20 cellular contexts compared by ENCODE assay signal in the genomic region with DNA sequence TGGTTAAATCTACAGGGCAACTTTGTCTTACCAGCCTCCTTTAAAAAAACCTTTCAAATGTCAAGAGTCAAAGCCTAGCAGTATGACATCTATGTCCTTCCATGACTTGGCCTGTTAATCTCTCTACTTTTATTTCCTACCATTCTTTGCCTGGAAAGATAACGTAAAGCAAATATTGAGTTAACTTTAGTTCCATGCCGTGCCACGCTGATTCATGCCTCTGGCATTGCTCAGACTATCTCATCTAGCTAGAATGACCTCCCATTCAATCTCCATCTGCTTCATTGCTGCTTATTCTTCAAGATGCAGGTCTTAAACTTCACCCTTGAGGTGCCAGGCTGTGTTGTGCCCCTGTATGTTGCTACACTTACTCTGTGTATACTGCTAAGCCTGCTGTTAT.
A peak's percentile ranks its signal among the peaks of the same experiment; 100 is the strongest.
DNase-seq lines count a peak whose midpoint lies in the region; ATAC-seq and TF ChIP-seq lines count a peak whose summit lies in the region.
"Had no signal": no experiment of that assay in that cellular context is flagged by ENCODE, and none has a peak within 500 bp of the region (broad histone marks: within the 10 kb centered on the region; RNA-seq: fewer than 3 reads in every experiment).

No MANE protein-coding gene starts in this region.

- 90 to 92% methylated on average over 3 of the region's 3 CpGs for WGBS in thyroid gland, 2 donors

- H3K27ac Mint-ChIP-seq in activated T-cell treated with anti-CD3 and anti-CD28 coated beads, Interleukin-2, amount 50 U/mL, for 72 hours: no peak overlapping the region
- H3K27ac Mint-ChIP-seq: activated B cell treated with CpG ODN at 0.5 μM for 24 hours; activated T-helper 17 cell treated with anti-CD3 and anti-CD28 coated beads, Interleukin-2, amount 50 U/mL, for 72 hours; endodermal cell; T-helper 1 cell treated with Interleukin-12 subunit alpha and Interleukin-12 subunit beta and Interleukin-4 antibody, amounts not matched to agents 30 μg/mL and 1 μg/mL, for 36 hours had no signal

- no peaks in the 10 kb centered on the region for H3K36me3 Mint-ChIP-seq in activated T-cell treated with anti-CD3 and anti-CD28 coated beads, Interleukin-2, amount 50 U/mL, for 72 hours (ENCODE audit: insufficient read depth in 2 of 2)

- no peaks in the 10 kb centered on the region for H3K9me3 ChIP-seq in thyroid gland
- H3K9me3 ChIP-seq: BLaER1, testis had no signal

- no peak overlapping the region for H3K4me3 ChIP-seq in thyroid gland (replicated peaks in 1 of 3)
- H3K4me3 ChIP-seq: BLaER1, testis had no signal

- H3K9me3 Mint-ChIP-seq in activated T-cell treated with anti-CD3 and anti-CD28 coated beads, Interleukin-2, amount 50 U/mL, for 72 hours: peaks cover 3 to 10% of the 10 kb centered on the region in 2 donors
- H3K9me3 Mint-ChIP-seq: activated B cell treated with CpG ODN at 0.5 μM for 24 hours; T-helper 1 cell treated with Interleukin-12 subunit alpha and Interleukin-12 subunit beta and Interleukin-4 antibody, amounts not matched to agents 30 μg/mL and 1 μg/mL, for 36 hours had no signal

- H3K27me3 Mint-ChIP-seq in activated T-cell treated with anti-CD3 and anti-CD28 coated beads, Interleukin-2, amount 50 U/mL, for 72 hours (ENCODE audit: low read depth): no peaks in the 10 kb centered on the region
- H3K27me3 Mint-ChIP-seq: activated B cell treated with CpG ODN at 0.5 μM for 24 hours; activated T-helper 17 cell treated with anti-CD3 and anti-CD28 coated beads, Interleukin-2, amount 50 U/mL, for 72 hours had no signal

- TF ChIP-seq POLR2A in thyroid gland (IDR thresholded peaks at IDR 0.05): no peak

- H3K27ac ChIP-seq in thyroid gland: no peak overlapping the region
- H3K27ac ChIP-seq: 22Rv1, BLaER1, testis had no signal

- intact Hi-C loops in thyroid gland (cut with DNase I): no loop called here

- no peak for TF ChIP-seq CTCF in thyroid gland (IDR thresholded peaks at IDR 0.05)

- DNase-seq in DMS53 (lab: John Stamatoyannopoulos, UW) (peak; percentile 29), DMS53 treated with DMSO at 0.1 percent for 48 hours (lab: John Stamatoyannopoulos, UW; ENCODE audit: unreplicated experiment) (no peak), amniotic epithelial cell (ENCODE audit: low read depth) (peak; percentile 91), kidney glomerular epithelial cell (lab: John Stamatoyannopoulos, UW) (peak; percentile 80), NCI-H2171 treated with DMSO at 0.1 percent for 48 hours (lab: John Stamatoyannopoulos, UW) (no peak), thyroid gland (no peak)
- DNase-seq in activated T-cell treated with anti-CD3 and anti-CD28 coated beads, Interleukin-2, amount 50 U/mL, for 72 hours: no peak
- no peak for DNase-seq in stimulated activated CD8-positive, alpha-beta memory T cell treated with anti-CD3 and anti-CD28 coated beads, Interleukin-4, amount 100 ng/mL, for 48 hours
- DNase-seq: activated B cell treated with CpG ODN at 0.5 μM for 24 hours, amygdala, endodermal cell, GOT3, KBM-7, NCI-H1417, posterior cingulate gyrus, testis had no signal

- ATAC-seq in activated T-cell treated with anti-CD3 and anti-CD28 coated beads, Interleukin-2, amount 50 U/mL, for 72 hours (replicated peaks in 1 of 2): no peak
- ATAC-seq: activated T-helper 17 cell treated with anti-CD3 and anti-CD28 coated beads, Interleukin-2, amount 50 U/mL, for 72 hours had no signal

- no peaks in the 10 kb centered on the region for H3K4me1 ChIP-seq in thyroid gland
- H3K4me1 ChIP-seq: BLaER1, testis had no signal

- H3K4me1 Mint-ChIP-seq in activated T-cell treated with anti-CD3 and anti-CD28 coated beads, Interleukin-2, amount 50 U/mL, for 72 hours (ENCODE audit: low read depth): no peaks in the 10 kb centered on the region
- H3K4me1 Mint-ChIP-seq: activated B cell treated with CpG ODN at 0.5 μM for 24 hours; activated T-helper 17 cell treated with anti-CD3 and anti-CD28 coated beads, Interleukin-2, amount 50 U/mL, for 72 hours; endodermal cell had no signal

- H3K36me3 ChIP-seq in thyroid gland: no peaks in the 10 kb centered on the region
- H3K36me3 ChIP-seq: BLaER1 had no signal

- H3K4me3 Mint-ChIP-seq in activated T-cell treated with anti-CD3 and anti-CD28 coated beads, Interleukin-2, amount 50 U/mL, for 72 hours: no peak overlapping the region
- H3K4me3 Mint-ChIP-seq: activated B cell treated with CpG ODN at 0.5 μM for 24 hours; activated T-helper 17 cell treated with anti-CD3 and anti-CD28 coated beads, Interleukin-2, amount 50 U/mL, for 72 hours; endodermal cell; T-helper 1 cell treated with Interleukin-12 subunit alpha and Interleukin-12 subunit beta and Interleukin-4 antibody, amounts not matched to agents 30 μg/mL and 1 μg/mL, for 36 hours had no signal

- no peaks in the 10 kb centered on the region for H3K27me3 ChIP-seq in thyroid gland
- H3K27me3 ChIP-seq: BLaER1, testis had no signal

Comparison
In these comparisons a context has a peak if more than half of its experiments do, and no peak if none do; other contexts are left out.
1. DNase-seq: peak in DMS53 (single experiment), amniotic epithelial cell (single experiment) and kidney glomerular epithelial cell (single experiment); none in DMS53 treated with DMSO at 0.1 percent for 48 hours (single experiment), activated T-cell treated with anti-CD3 and anti-CD28 coated beads, Interleukin-2, amount 50 U/mL, for 72 hours (0 of 2), NCI-H2171 treated with DMSO at 0.1 percent for 48 hours (single experiment), thyroid gland (0 of 2) and stimulated activated CD8-positive, alpha-beta memory T cell treated with anti-CD3 and anti-CD28 coated beads, Interleukin-4, amount 100 ng/mL, for 48 hours (single experiment).